15 cellular contexts compared by ENCODE assay signal in genomic region chr19:18475004-18475453, GRCh38. TPM values are rescaled to one million over a fixed set of nuclear protein-coding genes. Genes with fewer than 3 reads are reported as not detected.
DNase-seq lines count a peak whose midpoint lies in the region; ATAC-seq lines count a peak whose summit lies in the region.
"Had no signal": no experiment of that assay in that cellular context is flagged by ENCODE, and none has a peak within 500 bp of the region (broad histone marks: within the 10 kb centered on the region; RNA-seq: fewer than 3 reads in every experiment).

No MANE protein-coding gene starts in this region.

- no peaks in the 10 kb centered on the region for H3K9me3 ChIP-seq in effector memory CD4-positive, alpha-beta T cell (ENCODE audit: control insufficient read depth, low read length)
- no peaks in the 10 kb centered on the region for H3K9me3 ChIP-seq in SJCRH30 (replicated peaks)
- H3K9me3 ChIP-seq: tibial artery had no signal

- H3K4me1 Mint-ChIP-seq in activated CD4-positive, alpha-beta T cell treated with anti-CD3 and anti-CD28 coated beads for 36 hours = peaks cover 49% of the 10 kb centered on the region
- H3K4me1 Mint-ChIP-seq in T-helper 1 cell treated with Interleukin-12 subunit alpha and Interleukin-12 subunit beta and Interleukin-4 antibody, amounts not matched to agents 30 μg/mL and 1 μg/mL, for 36 hours (ENCODE audit: low read depth) = peaks cover 35% of the 10 kb centered on the region
- H3K4me1 Mint-ChIP-seq in stimulated activated effector memory CD8-positive, alpha-beta T cell treated with anti-CD3 and anti-CD28 coated beads, Interleukin-12 subunit alpha, Interleukin-12 subunit beta, amount 100 ng/mL, for 72 hours = peaks cover 82% of the 10 kb centered on the region

- no peaks in the 10 kb centered on the region for H3K27me3 Mint-ChIP-seq in activated CD4-positive, alpha-beta T cell treated with anti-CD3 and anti-CD28 coated beads for 36 hours
- no peaks in the 10 kb centered on the region for H3K27me3 Mint-ChIP-seq in T-helper 1 cell treated with Interleukin-12 subunit alpha and Interleukin-12 subunit beta and Interleukin-4 antibody, amounts not matched to agents 30 μg/mL and 1 μg/mL, for 36 hours (ENCODE audit: low read depth)

- no peak overlapping the region for H3K27ac Mint-ChIP-seq in activated CD4-positive, alpha-beta T cell treated with anti-CD3 and anti-CD28 coated beads for 36 hours
- peak overlapping the region; percentile 23 for H3K27ac Mint-ChIP-seq in T-helper 1 cell treated with Interleukin-12 subunit alpha and Interleukin-12 subunit beta and Interleukin-4 antibody, amounts not matched to agents 30 μg/mL and 1 μg/mL, for 36 hours
- peak overlapping the region; percentile 93 for H3K27ac Mint-ChIP-seq in stimulated activated effector memory CD8-positive, alpha-beta T cell treated with anti-CD3 and anti-CD28 coated beads, Interleukin-12 subunit alpha, Interleukin-12 subunit beta, amount 100 ng/mL, for 72 hours

- no peaks in the 10 kb centered on the region for H3K27me3 ChIP-seq in effector memory CD4-positive, alpha-beta T cell (replicated peaks; ENCODE audit: control insufficient read depth, insufficient read depth, low read length, poor library complexity, severe bottlenecking)
- no peaks in the 10 kb centered on the region for H3K27me3 ChIP-seq in SJCRH30
- H3K27me3 ChIP-seq: tibial artery had no signal

- H3K36me3 ChIP-seq in effector memory CD4-positive, alpha-beta T cell (ENCODE audit: control insufficient read depth, insufficient read depth, low read length) = peaks cover 16% of the 10 kb centered on the region
- no peaks in the 10 kb centered on the region for H3K36me3 ChIP-seq in SJCRH30

- no peaks in the 10 kb centered on the region for H3K9me3 Mint-ChIP-seq in activated CD4-positive, alpha-beta T cell treated with anti-CD3 and anti-CD28 coated beads for 36 hours (ENCODE audit: low read depth)
- H3K9me3 Mint-ChIP-seq in T-helper 1 cell treated with Interleukin-12 subunit alpha and Interleukin-12 subunit beta and Interleukin-4 antibody, amounts not matched to agents 30 μg/mL and 1 μg/mL, for 36 hours = no peaks in the 10 kb centered on the region
- no peaks in the 10 kb centered on the region for H3K9me3 Mint-ChIP-seq in stimulated activated effector memory CD8-positive, alpha-beta T cell treated with anti-CD3 and anti-CD28 coated beads, Interleukin-12 subunit alpha, Interleukin-12 subunit beta, amount 100 ng/mL, for 72 hours

- DNase-seq in activated CD4-positive, alpha-beta T cell treated with anti-CD3 and anti-CD28 coated beads for 36 hours = no peak
- no peak for DNase-seq in activated CD4-positive, alpha-beta T cell treated with anti-CD3 and anti-CD28 coated beads for 48 hours
- DNase-seq in effector memory CD4-positive, alpha-beta T cell = peak in 2 of 3 donors; percentile 34 to 44
- DNase-seq in stimulated activated effector memory CD8-positive, alpha-beta T cell treated with anti-CD3 and anti-CD28 coated beads, Interleukin-12 subunit alpha, Interleukin-12 subunit beta, amount 100 ng/mL, for 72 hours (ENCODE audit: low spot score in 2 of 2) = no peak
- no peak for DNase-seq in SJCRH30
- DNase-seq in NCI-H82 (lab: John Stamatoyannopoulos, UW) = no peak
- DNase-seq: 8988T; activated CD4-positive, alpha-beta T cell treated with anti-CD3 and anti-CD28 coated beads, Interleukin-2, amount 50 U/mL, for 48 hours; amniotic stem cell; COR-L47; erythroblast; GM23248; tibial artery had no signal

- peak; percentile 9 for ATAC-seq in activated CD4-positive, alpha-beta T cell treated with anti-CD3 and anti-CD28 coated beads for 36 hours
- ATAC-seq in stimulated activated effector memory CD8-positive, alpha-beta T cell treated with anti-CD3 and anti-CD28 coated beads, Interleukin-12 subunit alpha, Interleukin-12 subunit beta, amount 100 ng/mL, for 72 hours = peak; percentile 50
- no peak for ATAC-seq in HG03571 (IDR thresholded peaks at IDR 0.05; ENCODE audit: unreplicated experiment)

- POLR2A ChIA-PET in activated CD4-positive, alpha-beta T cell treated with anti-CD3 and anti-CD28 coated beads for 36 hours (lab: Charles Lee) = interaction anchor here (0.6 kb wide), 1 partner anchor 19 kb away, joined by 5 read pairs; no protein-coding TSS in a partner anchor

- CTCF ChIA-PET in activated CD4-positive, alpha-beta T cell treated with anti-CD3 and anti-CD28 coated beads for 36 hours (lab: Charles Lee) = interaction anchor here (0.6 to 3.8 kb wide), 4 partner anchors 10 to 421 kb away, joined by 3 to 15 read pairs (median 6); no protein-coding TSS in a partner anchor

- peak overlapping the region; percentile 65 for H3K27ac ChIP-seq in effector memory CD4-positive, alpha-beta T cell (ENCODE audit: insufficient read depth, low read length, poor library complexity, severe bottlenecking)
- no peak overlapping the region for H3K27ac ChIP-seq in SJCRH30
- H3K27ac ChIP-seq: GM23248, tibial artery had no signal

- peaks cover 56% of the 10 kb centered on the region for H3K4me1 ChIP-seq in effector memory CD4-positive, alpha-beta T cell (ENCODE audit: control insufficient read depth, insufficient read depth, low read length, poor library complexity, severe bottlenecking)
- H3K4me1 ChIP-seq in SJCRH30 = peaks cover 33% of the 10 kb centered on the region

- no peak overlapping the region for H3K4me3 Mint-ChIP-seq in activated CD4-positive, alpha-beta T cell treated with anti-CD3 and anti-CD28 coated beads for 36 hours
- no peak overlapping the region for H3K4me3 Mint-ChIP-seq in T-helper 1 cell treated with Interleukin-12 subunit alpha and Interleukin-12 subunit beta and Interleukin-4 antibody, amounts not matched to agents 30 μg/mL and 1 μg/mL, for 36 hours
- H3K4me3 Mint-ChIP-seq in stimulated activated effector memory CD8-positive, alpha-beta T cell treated with anti-CD3 and anti-CD28 coated beads, Interleukin-12 subunit alpha, Interleukin-12 subunit beta, amount 100 ng/mL, for 72 hours = peak overlapping the region; percentile 56

- H3K4me3 ChIP-seq in effector memory CD4-positive, alpha-beta T cell (ENCODE audit: insufficient read depth, low read depth, low read length, poor library complexity, severe bottlenecking) = no peak overlapping the region
- H3K4me3 ChIP-seq in SJCRH30 = no peak overlapping the region
- H3K4me3 ChIP-seq: GM23248, tibial artery had no signal

- intact Hi-C loops in activated CD4-positive, alpha-beta T cell treated with anti-CD3 and anti-CD28 coated beads for 36 hours (cut with DNase I, micrococcal nuclease) = loop anchor here in 1 of 2 experiments (10.0 kb wide), 1 partner anchor 370 kb away; no protein-coding TSS in a partner anchor

- H3K36me3 Mint-ChIP-seq in activated CD4-positive, alpha-beta T cell treated with anti-CD3 and anti-CD28 coated beads for 36 hours (ENCODE audit: low read depth) = peaks cover 6% of the 10 kb centered on the region
- H3K36me3 Mint-ChIP-seq in T-helper 1 cell treated with Interleukin-12 subunit alpha and Interleukin-12 subunit beta and Interleukin-4 antibody, amounts not matched to agents 30 μg/mL and 1 μg/mL, for 36 hours (ENCODE audit: low read depth) = peaks cover 6% of the 10 kb centered on the region
- peaks cover 64% of the 10 kb centered on the region for H3K36me3 Mint-ChIP-seq in stimulated activated effector memory CD8-positive, alpha-beta T cell treated with anti-CD3 and anti-CD28 coated beads, Interleukin-12 subunit alpha, Interleukin-12 subunit beta, amount 100 ng/mL, for 72 hours

RNA-seq across cellular contexts. Expression of gene ISYNA1, which starts 37.1 kb away (rescaled TPM):
- total RNA-seq in activated CD4-positive, alpha-beta T cell treated with anti-CD3 and anti-CD28 coated beads for 36 hours = 10 to 100 TPM; 18.8 to 23.3 TPM
- 7.4 and 7.5 TPM in 2 replicates for total RNA-seq in SJCRH30 (2014; rRNA removed; shearing (Covaris generic))

RNA-seq across cellular contexts. Expression of gene ELL, which starts 46.8 kb away (rescaled TPM):
- total RNA-seq in activated CD4-positive, alpha-beta T cell treated with anti-CD3 and anti-CD28 coated beads for 36 hours = 10 to 100 TPM; 20.2 to 21.4 TPM
- total RNA-seq in SJCRH30 (2014; rRNA removed; shearing (Covaris generic)) = 9.1 and 10.1 TPM in 2 replicates

RNA-seq across cellular contexts. Expression of gene SSBP4, which starts 55.8 kb away (rescaled TPM):
- total RNA-seq in activated CD4-positive, alpha-beta T cell treated with anti-CD3 and anti-CD28 coated beads for 36 hours = 10 to 100 TPM; 71.7 to 79.3 TPM
- 63.0 and 73.0 TPM in 2 replicates for total RNA-seq in SJCRH30 (2014; rRNA removed; shearing (Covaris generic))

Comparison
In these comparisons a context has a peak if more than half of its experiments do, and no peak if none do; other contexts are left out.
1. DNase-seq: peak in effector memory CD4-positive, alpha-beta T cell (2 of 3); none in activated CD4-positive, alpha-beta T cell treated with anti-CD3 and anti-CD28 coated beads for 36 hours (single experiment), activated CD4-positive, alpha-beta T cell treated with anti-CD3 and anti-CD28 coated beads for 48 hours (single experiment), stimulated activated effector memory CD8-positive, alpha-beta T cell treated with anti-CD3 and anti-CD28 coated beads, Interleukin-12 subunit alpha, Interleukin-12 subunit beta, amount 100 ng/mL, for 72 hours (0 of 2), SJCRH30 (0 of 2) and NCI-H82 (single experiment).